In genomic region chr15:44711356-44712107, GRCh38 we compare ENCODE assay signal across 8 cellular contexts. TPM values are rescaled to one million over a fixed set of nuclear protein-coding genes. Genes with fewer than 3 reads are reported as not detected.
A peak's percentile ranks its signal among the peaks of the same experiment; 100 is the strongest.
DNase-seq lines count a peak whose midpoint lies in the region; ATAC-seq and TF ChIP-seq lines count a peak whose summit lies in the region.

TSS of gene B2M (plus strand) at chr15:44711517. CDS start at chr15:44711547, 30 bp downstream.

- in situ Hi-C loops in GM23248 (cut with MboI): no loop called here

- no peaks in the 10 kb centered on the region for H3K9me3 ChIP-seq in DND-41 (ENCODE audit: insufficient read depth, low read length, severe bottlenecking)
- no peaks in the 10 kb centered on the region for H3K9me3 ChIP-seq in GM23248 (ENCODE audit: low read depth)
- H3K9me3 ChIP-seq in naive thymus-derived CD4-positive, alpha-beta T cell (ENCODE audit: control insufficient read depth in 2 of 3, low read length in 3 of 3): no peaks in the 10 kb centered on the region

- H3K9ac ChIP-seq in DND-41 (ENCODE audit: low read depth, low read length) (peak within 1 kb of the TSS; percentile 94), GM23248 (peak within 1 kb of the TSS; percentile 98)

- H3K4me3 ChIP-seq in DND-41 (ENCODE audit: low read depth in 1 of 2, low read length in 2 of 2): peak within 1 kb of the TSS; percentile 78 to 90
- peak within 1 kb of the TSS; percentile 92 for H3K4me3 ChIP-seq in GM23248
- H3K4me3 ChIP-seq in naive thymus-derived CD4-positive, alpha-beta T cell (ENCODE audit: low read length): peak within 1 kb of the TSS; percentile 83

- H3K36me3 ChIP-seq in DND-41 (ENCODE audit: insufficient read depth, low read length) (peaks cover 40% of the 10 kb centered on the region), GM23248 (ENCODE audit: low read depth) (peaks cover 13% of the 10 kb centered on the region; the same call in 1 of the 2 replicates)
- peaks cover 26 to 44% (median 27%) of the 10 kb centered on the region in 3 experiments for H3K36me3 ChIP-seq in naive thymus-derived CD4-positive, alpha-beta T cell (ENCODE audit: control insufficient read depth in 2 of 3, insufficient read depth in 3 of 3, low read length in 3 of 3)

- TF ChIP-seq CTCF in DND-41 (IDR thresholded peaks at IDR 0.05; ENCODE audit: borderline replicate concordance, extremely low read depth, low read length, poor library complexity, severe bottlenecking): peak; percentile 9

- H3K4me3 Mint-ChIP-seq in activated T-helper 1 cell treated with anti-CD3 and anti-CD28 coated beads, Interleukin-12 subunit alpha, Interleukin-12 subunit beta, Interleukin-2, Interleukin-4 antibody, amounts not matched to agents 30 ng/mL and 10 ng/mL and 1 ng/mL, durations not matched to agents 14 hours and 24 hours and 36 hours: peak within 1 kb of the TSS; percentile 99
- H3K4me3 Mint-ChIP-seq in naive thymus-derived CD4-positive, alpha-beta T cell: peak within 1 kb of the TSS; percentile 93 to 100 (median 98)
- H3K4me3 Mint-ChIP-seq in stimulated activated naive B cell treated with anti-CD40 and anti-IgM and Interleukin-4, amounts not matched to agents 10 μg/mL and 1 μg/mL and 100 μg/mL, for 72 hours: peak within 1 kb of the TSS; percentile 99

- H3K27ac ChIP-seq in DND-41 (ENCODE audit: low read length) (peak within 1 kb of the TSS; percentile 98), GM23248 (peak within 1 kb of the TSS; percentile 96)
- peak within 1 kb of the TSS; percentile 95 for H3K27ac ChIP-seq in naive thymus-derived CD4-positive, alpha-beta T cell (ENCODE audit: low read depth, low read length)

- no peaks in the 10 kb centered on the region for H3K27me3 Mint-ChIP-seq in activated T-helper 1 cell treated with anti-CD3 and anti-CD28 coated beads, Interleukin-12 subunit alpha, Interleukin-12 subunit beta, Interleukin-2, Interleukin-4 antibody, amounts not matched to agents 30 ng/mL and 10 ng/mL and 1 ng/mL, durations not matched to agents 14 hours and 24 hours and 36 hours (ENCODE audit: insufficient read depth)
- H3K27me3 Mint-ChIP-seq in naive thymus-derived CD4-positive, alpha-beta T cell: peaks cover 0 to 17% (median 0%) of the 10 kb centered on the region in 5 donors
- H3K27me3 Mint-ChIP-seq in stimulated activated naive B cell treated with anti-CD40 and anti-IgM and Interleukin-4, amounts not matched to agents 10 μg/mL and 1 μg/mL and 100 μg/mL, for 72 hours: no peaks in the 10 kb centered on the region

- peaks cover 45% of the 10 kb centered on the region for H4K20me1 ChIP-seq in DND-41 (ENCODE audit: insufficient read depth, low read length)
- peaks cover 6% of the 10 kb centered on the region; the same call in 1 of the 2 replicates for H4K20me1 ChIP-seq in GM23248 (ENCODE audit: insufficient read depth)

- CTCF ChIA-PET in naive thymus-derived CD4-positive, alpha-beta T cell (lab: Charles Lee): interaction anchor here (0.6 to 13.5 kb wide), 16 partner anchors 11 to 133 kb away, joined by 3 to 235 read pairs (median 8); partner anchors contain the start of genes SPG11 and TRIM69

- DNase-seq in DND-41 (peak; percentile 95), GM23248 (peak; percentile 99), Kasumi-1 (lab: John Stamatoyannopoulos, UW) (peak; percentile 85 to 88), RPMI7951 (ENCODE audit: low read depth) (peak; percentile 95), fibroblast of gingiva (ENCODE audit: low read depth) (peak; percentile 95)
- peak; percentile 95 for DNase-seq in activated T-helper 1 cell treated with anti-CD3 and anti-CD28 coated beads, Interleukin-12 subunit alpha, Interleukin-12 subunit beta, Interleukin-2, Interleukin-4 antibody, amounts not matched to agents 30 ng/mL and 10 ng/mL and 1 ng/mL, durations not matched to agents 14 hours and 24 hours and 36 hours (ENCODE audit: low spot score)
- peak; percentile 95 to 98 (median 97) for DNase-seq in naive thymus-derived CD4-positive, alpha-beta T cell
- DNase-seq in stimulated activated naive B cell treated with anti-CD40 and anti-IgM and Interleukin-4, amounts not matched to agents 10 μg/mL and 1 μg/mL and 100 μg/mL, for 72 hours: peak; percentile 92

- no peaks in the 10 kb centered on the region for H3K9me2 ChIP-seq in GM23248 (ENCODE audit: insufficient read depth)

- intact Hi-C loops in activated T-helper 1 cell treated with anti-CD3 and anti-CD28 coated beads, Interleukin-12 subunit alpha, Interleukin-12 subunit beta, Interleukin-2, Interleukin-4 antibody, amounts not matched to agents 30 ng/mL and 10 ng/mL and 1 ng/mL, durations not matched to agents 14 hours and 24 hours and 36 hours (cut with micrococcal nuclease): loop anchor here (1.0 to 5.0 kb wide), 6 partner anchors 8 to 174 kb away; partner anchors contain the start of genes EIF3J and SPG11
- intact Hi-C loops in naive thymus-derived CD4-positive, alpha-beta T cell (cut with micrococcal nuclease): loop anchor here (1.0 to 5.0 kb wide), 10 partner anchors 15 to 1199 kb away; partner anchors contain the start of genes SPG11 (in 2 of the 2) and EIF3J (in 1 of the 2)

- H3K27me3 ChIP-seq in DND-41 (ENCODE audit: insufficient read depth, low read length, poor library complexity) (no peaks in the 10 kb centered on the region), GM23248 (replicated peaks; ENCODE audit: insufficient read depth) (no peaks in the 10 kb centered on the region)
- no peaks in the 10 kb centered on the region for H3K27me3 ChIP-seq in naive thymus-derived CD4-positive, alpha-beta T cell (ENCODE audit: control insufficient read depth in 2 of 2, insufficient read depth in 2 of 2, low read length in 2 of 2)

- peaks cover 49% of the 10 kb centered on the region for H3K4me1 Mint-ChIP-seq in activated T-helper 1 cell treated with anti-CD3 and anti-CD28 coated beads, Interleukin-12 subunit alpha, Interleukin-12 subunit beta, Interleukin-2, Interleukin-4 antibody, amounts not matched to agents 30 ng/mL and 10 ng/mL and 1 ng/mL, durations not matched to agents 14 hours and 24 hours and 36 hours (ENCODE audit: low read depth)
- H3K4me1 Mint-ChIP-seq in naive thymus-derived CD4-positive, alpha-beta T cell: peaks cover 31 to 76% (median 54%) of the 10 kb centered on the region in 7 donors
- H3K4me1 Mint-ChIP-seq in stimulated activated naive B cell treated with anti-CD40 and anti-IgM and Interleukin-4, amounts not matched to agents 10 μg/mL and 1 μg/mL and 100 μg/mL, for 72 hours: peaks cover 25 to 72% of the 10 kb centered on the region in 2 donors

- no peaks in the 10 kb centered on the region for H3K9me3 Mint-ChIP-seq in activated T-helper 1 cell treated with anti-CD3 and anti-CD28 coated beads, Interleukin-12 subunit alpha, Interleukin-12 subunit beta, Interleukin-2, Interleukin-4 antibody, amounts not matched to agents 30 ng/mL and 10 ng/mL and 1 ng/mL, durations not matched to agents 14 hours and 24 hours and 36 hours
- H3K9me3 Mint-ChIP-seq in naive thymus-derived CD4-positive, alpha-beta T cell: peaks cover 0 to 17% (median 0%) of the 10 kb centered on the region in 11 donors
- H3K9me3 Mint-ChIP-seq in stimulated activated naive B cell treated with anti-CD40 and anti-IgM and Interleukin-4, amounts not matched to agents 10 μg/mL and 1 μg/mL and 100 μg/mL, for 72 hours: no peaks in the 10 kb centered on the region

- H3K4me1 ChIP-seq in DND-41 (ENCODE audit: insufficient read depth, low read length) (peaks cover 52% of the 10 kb centered on the region), GM23248 (ENCODE audit: insufficient read depth) (peaks cover 16% of the 10 kb centered on the region)
- peaks cover 15 to 26% of the 10 kb centered on the region in 2 donors for H3K4me1 ChIP-seq in naive thymus-derived CD4-positive, alpha-beta T cell (ENCODE audit: control insufficient read depth in 2 of 2, insufficient read depth in 2 of 2, low read length in 2 of 2)

- H3K27ac Mint-ChIP-seq in activated T-helper 1 cell treated with anti-CD3 and anti-CD28 coated beads, Interleukin-12 subunit alpha, Interleukin-12 subunit beta, Interleukin-2, Interleukin-4 antibody, amounts not matched to agents 30 ng/mL and 10 ng/mL and 1 ng/mL, durations not matched to agents 14 hours and 24 hours and 36 hours: peak within 1 kb of the TSS; percentile 99
- peak within 1 kb of the TSS; percentile 98 to 100 (median 100) for H3K27ac Mint-ChIP-seq in naive thymus-derived CD4-positive, alpha-beta T cell
- H3K27ac Mint-ChIP-seq in stimulated activated naive B cell treated with anti-CD40 and anti-IgM and Interleukin-4, amounts not matched to agents 10 μg/mL and 1 μg/mL and 100 μg/mL, for 72 hours: peak within 1 kb of the TSS; percentile 100

- H2AFZ ChIP-seq in DND-41 (ENCODE audit: low read depth, low read length) (peak within 1 kb of the TSS; percentile 72), GM23248 (peak within 1 kb of the TSS; percentile 94)

- 1% methylated on average over 53 to 58 of the region's 61 CpGs for WGBS in GM23248 (ENCODE audit: low coverage in 1 of 2, low lambda C conversion rate in 2 of 2, missing lambda C conversion rate in 2 of 2), 2 experiments

- ATAC-seq in DND-41 (ENCODE audit: insufficient read depth, low read depth): peak; percentile 89
- ATAC-seq in naive thymus-derived CD4-positive, alpha-beta T cell: peak; percentile 84
- peak; percentile 82 to 84 for ATAC-seq in stimulated activated naive B cell treated with anti-CD40 and anti-IgM and Interleukin-4, amounts not matched to agents 10 μg/mL and 1 μg/mL and 100 μg/mL, for 72 hours (replicated peaks)

- H3K36me3 Mint-ChIP-seq in activated T-helper 1 cell treated with anti-CD3 and anti-CD28 coated beads, Interleukin-12 subunit alpha, Interleukin-12 subunit beta, Interleukin-2, Interleukin-4 antibody, amounts not matched to agents 30 ng/mL and 10 ng/mL and 1 ng/mL, durations not matched to agents 14 hours and 24 hours and 36 hours (ENCODE audit: low read depth): peaks cover 51% of the 10 kb centered on the region
- peaks cover 15 to 76% (median 61%) of the 10 kb centered on the region in 5 donors for H3K36me3 Mint-ChIP-seq in naive thymus-derived CD4-positive, alpha-beta T cell
- peaks cover 62 to 70% of the 10 kb centered on the region in 2 donors for H3K36me3 Mint-ChIP-seq in stimulated activated naive B cell treated with anti-CD40 and anti-IgM and Interleukin-4, amounts not matched to agents 10 μg/mL and 1 μg/mL and 100 μg/mL, for 72 hours

- POLR2A ChIA-PET in naive thymus-derived CD4-positive, alpha-beta T cell (lab: Charles Lee): interaction anchor here (0.7 to 39.4 kb wide), 27 partner anchors 8 to 284 kb away, joined by 3 to 3822 read pairs (median 6); partner anchors contain the start of genes CTDSPL2, EIF3J, SPG11 and TRIM69

- peaks cover 17% of the 10 kb centered on the region for H3F3A ChIP-seq in GM23248 (ENCODE audit: insufficient read depth)

- H3K79me2 ChIP-seq in DND-41 (ENCODE audit: insufficient read depth, low read length) (peaks cover 65% of the 10 kb centered on the region), GM23248 (ENCODE audit: insufficient read depth) (peaks cover 54% of the 10 kb centered on the region)

- peak within 1 kb of the TSS; percentile 76 for H3K4me2 ChIP-seq in DND-41 (ENCODE audit: insufficient read depth, low read length)
- H3K4me2 ChIP-seq in GM23248 (ENCODE audit: unreplicated experiment): peak within 1 kb of the TSS; percentile 83

RNA-seq across cellular contexts. Expression of gene B2M, which starts in this region (rescaled TPM):
- 1,965 and 2,442 TPM in 2 replicates for total RNA-seq in GM23248 (2014; rRNA removed; shearing (Covaris generic))
- 3,590 and 3,619 TPM in 2 replicates for polyA plus RNA-seq in GM23248 (2016; fragmentation: Nextera tagmentation; extraction: Ambion mirVana)
- total RNA-seq in RPMI7951 (2014; rRNA removed; shearing (Covaris generic)): 9,682 and 10,210 TPM in 2 replicates
- 4,313 and 4,559 TPM in 2 replicates for total RNA-seq in activated T-helper 1 cell treated with anti-CD3 and anti-CD28 coated beads, Interleukin-12 subunit alpha, Interleukin-12 subunit beta, Interleukin-2, Interleukin-4 antibody, amounts not matched to agents 30 ng/mL and 10 ng/mL and 1 ng/mL, durations not matched to agents 14 hours and 24 hours and 36 hours
- 1,000 to 10,000 TPM; 4,325 to 8,698 (median 6,221) TPM for total RNA-seq in naive thymus-derived CD4-positive, alpha-beta T cell
- over 10,000 TPM; 23,113 to 34,374 TPM for polyA plus RNA-seq in naive thymus-derived CD4-positive, alpha-beta T cell

Comparison
In these comparisons a context has a peak if more than half of its experiments do, and no peak if none do; other contexts are left out.
1. Peak in every context shown above with its lines: DNase-seq, ATAC-seq, H3K4me3 ChIP-seq and H3K27ac ChIP-seq.